In genomic region chr5:1010181-1010510, GRCh38 we compare ENCODE assay signal across 10 cellular contexts. TPM values are rescaled to one million over a fixed set of nuclear protein-coding genes. Genes with fewer than 3 reads are reported as not detected.
A peak's percentile ranks its signal among the peaks of the same experiment; 100 is the strongest.
DNase-seq lines count a peak whose midpoint lies in the region; ATAC-seq and TF ChIP-seq lines count a peak whose summit lies in the region.
"Had no signal": no experiment of that assay in that cellular context is flagged by ENCODE, and none has a peak within 500 bp of the region (broad histone marks: within the 10 kb centered on the region; RNA-seq: fewer than 3 reads in every experiment).

No MANE protein-coding gene starts in this region.

- H3K4me1 Mint-ChIP-seq in activated naive CD4-positive, alpha-beta T cell treated with anti-CD3 and anti-CD28 coated beads, Interleukin-2, amount 10 ng/mL, durations not matched to agents 7 days and 5 days = peaks cover 24% of the 10 kb centered on the region

- H3K27ac ChIP-seq in heart left ventricle (no peak overlapping the region), upper lobe of left lung (peak overlapping the region in 3 of 4 donors; percentile 32 to 77 (median 66)), mammary epithelial cell (ENCODE audit: insufficient read depth, low read depth, low read length) (no peak overlapping the region)
- H3K27ac ChIP-seq: pancreas had no signal

- H3K9me3 ChIP-seq in NT2/D1 (ENCODE audit: insufficient read depth, low read length) = no peaks in the 10 kb centered on the region
- no peaks in the 10 kb centered on the region for H3K9me3 ChIP-seq in heart left ventricle
- no peaks in the 10 kb centered on the region for H3K9me3 ChIP-seq in upper lobe of left lung
- no peaks in the 10 kb centered on the region for H3K9me3 ChIP-seq in mammary epithelial cell (replicated peaks; ENCODE audit: insufficient read depth, low read length)
- H3K9me3 ChIP-seq: pancreas had no signal

- peaks cover 2% of the 10 kb centered on the region for H4K20me1 ChIP-seq in mammary epithelial cell (ENCODE audit: insufficient read depth, low read length)

- in situ Hi-C loops in mammary epithelial cell (cut with MboI; ENCODE audit: low sequenced_read_pairs in 2 of 2) = no loop called here

- H3K4me2 ChIP-seq in mammary epithelial cell (ENCODE audit: insufficient read depth, low read depth, low read length) = no peak overlapping the region

- H3K9me3 Mint-ChIP-seq in activated naive CD4-positive, alpha-beta T cell treated with anti-CD3 and anti-CD28 coated beads, Interleukin-2, amount 10 ng/mL, durations not matched to agents 7 days and 5 days = no peaks in the 10 kb centered on the region

- no peaks in the 10 kb centered on the region for H3K79me2 ChIP-seq in mammary epithelial cell (ENCODE audit: insufficient read depth, low read length)

- H3K27me3 ChIP-seq in NT2/D1 (ENCODE audit: insufficient read depth, insufficient read length) (peaks cover 27% of the 10 kb centered on the region), heart left ventricle (peaks cover 6 to 48% (median 11%) of the 10 kb centered on the region in 9 donors), upper lobe of left lung (peaks cover 0 to 31% (median 13%) of the 10 kb centered on the region in 4 donors), mammary epithelial cell (ENCODE audit: insufficient read depth, low read length) (peaks cover 26% of the 10 kb centered on the region)
- H3K27me3 ChIP-seq: pancreas had no signal

- TF ChIP-seq POLR2A in heart left ventricle (IDR thresholded peaks at IDR 0.05) (no peak), upper lobe of left lung (IDR thresholded peaks at IDR 0.05) (no peak)

- BruUV-seq in mammary epithelial cell (replicated peaks; lab: Mats Ljungman, UMichigan) = no TSS peak

- peaks cover 68% of the 10 kb centered on the region for H3K27me3 Mint-ChIP-seq in activated naive CD4-positive, alpha-beta T cell treated with anti-CD3 and anti-CD28 coated beads, Interleukin-2, amount 10 ng/mL, durations not matched to agents 7 days and 5 days

- WGBS in heart left ventricle, 4 donors = 43 to 66% (median 48%) methylated on average over 4 of the region's 4 CpGs
- WGBS in upper lobe of left lung, 2 donors = 43 to 54% methylated on average over 3 to 4 of the region's 4 CpGs
- WGBS in mammary epithelial cell (ENCODE audit: low coverage, missing lambda C conversion rate) = 36% methylated on average over 4 of the region's 4 CpGs

- H3K4me1 ChIP-seq in NT2/D1 (ENCODE audit: insufficient read depth, insufficient read length) (peaks cover 12% of the 10 kb centered on the region), heart left ventricle (peaks cover 0 to 36% (median 21%) of the 10 kb centered on the region in 12 donors), upper lobe of left lung (peaks cover 19 to 34% (median 22%) of the 10 kb centered on the region in 4 donors), mammary epithelial cell (ENCODE audit: insufficient read depth, low read length) (peaks cover 14% of the 10 kb centered on the region)

- H3K9ac ChIP-seq in NT2/D1 (ENCODE audit: insufficient read length, low read depth) (no peak overlapping the region), mammary epithelial cell (ENCODE audit: insufficient read depth, low read length) (no peak overlapping the region)

- peak in 1 of 4 donors; percentile 44 for ATAC-seq in heart left ventricle
- ATAC-seq in upper lobe of left lung (ENCODE audit: low FRiP score in 2 of 2) = no peak
- no peak for ATAC-seq in GM21423 (IDR thresholded peaks at IDR 0.05; ENCODE audit: unreplicated experiment)
- ATAC-seq in GM21360 (IDR thresholded peaks at IDR 0.05; ENCODE audit: unreplicated experiment) = no peak

- H3K27ac Mint-ChIP-seq in activated naive CD4-positive, alpha-beta T cell treated with anti-CD3 and anti-CD28 coated beads, Interleukin-2, amount 10 ng/mL, durations not matched to agents 7 days and 5 days = no peak overlapping the region

- no peak overlapping the region for H2AFZ ChIP-seq in mammary epithelial cell (ENCODE audit: low read depth, low read length)

- TF ChIP-seq CTCF in heart left ventricle (IDR thresholded peaks at IDR 0.05) (peak in 4 of 12 donors; percentile 9 to 34 (median 25)), upper lobe of left lung (IDR thresholded peaks at IDR 0.05) (no peak), mammary epithelial cell (conservative IDR thresholded peaks at IDR 0.05 in 1 of 2, IDR thresholded peaks at IDR 0.05 in 1 of 2; ENCODE audit: extremely low read depth in 1 of 2, insufficient read depth in 1 of 2, low read depth in 1 of 2, low read length in 2 of 2) (peak in 1 of 2 donors; percentile 17)

- no peak for TF ChIP-seq EP300 in upper lobe of left lung (IDR thresholded peaks at IDR 0.05)

- H3K4me3 ChIP-seq in NT2/D1 (ENCODE audit: insufficient read length, low read depth) = peak overlapping the region; percentile 41
- H3K4me3 ChIP-seq in heart left ventricle = peak overlapping the region in 9 of 12 donors; percentile 42 to 68 (median 58)
- peak overlapping the region in 3 of 4 donors; percentile 50 to 58 (median 55) for H3K4me3 ChIP-seq in upper lobe of left lung
- H3K4me3 ChIP-seq in mammary epithelial cell (replicated peaks in 1 of 3; ENCODE audit: insufficient read depth in 1 of 3, low read depth in 2 of 3, low read length in 3 of 3) = no peak overlapping the region

- H3K36me3 Mint-ChIP-seq in activated naive CD4-positive, alpha-beta T cell treated with anti-CD3 and anti-CD28 coated beads, Interleukin-2, amount 10 ng/mL, durations not matched to agents 7 days and 5 days = no peaks in the 10 kb centered on the region

- intact Hi-C loops in heart left ventricle (cut with DNase I) (loop anchor here in 1 of 10 donors (5.0 kb wide), 1 partner anchor 127 kb away; no protein-coding TSS in a partner anchor), mammary epithelial cell (cut with micrococcal nuclease) (loop anchor here (2.0 kb wide), 3 partner anchors 29 to 87 kb away; no protein-coding TSS in a partner anchor)

- dilution Hi-C loops in mammary epithelial cell (cut with HindIII; ENCODE audit: low sequenced_read_pairs) = no loop called here

- CTCF ChIA-PET in activated naive CD4-positive, alpha-beta T cell treated with anti-CD3 and anti-CD28 coated beads, Interleukin-2, amount 10 ng/mL, durations not matched to agents 7 days and 5 days (lab: Charles Lee) = interaction anchor here (0.7 to 3.1 kb wide), 13 partner anchors 14 to 128 kb away, joined by 3 to 28 read pairs (median 4); no protein-coding TSS in a partner anchor
- CTCF ChIA-PET in mammary epithelial cell (lab: Charles Lee; ENCODE audit: low non-redundant PET) = interaction anchor here (0.6 kb wide), 1 partner anchor 74 kb away, joined by 3 read pairs; no protein-coding TSS in a partner anchor

- DNase-seq in activated naive CD4-positive, alpha-beta T cell treated with anti-CD3 and anti-CD28 coated beads, Interleukin-2, amount 10 ng/mL, durations not matched to agents 7 days and 5 days = peak; percentile 20
- no peak for DNase-seq in activated naive CD4-positive, alpha-beta T cell treated with Interleukin-2 at 50 U/mL for 16 hours
- DNase-seq in NT2/D1 (ENCODE audit: low read depth, low spot score) = no peak
- peak in 3 of 5 donors; percentile 26 to 42 (median 29) for DNase-seq in heart left ventricle
- DNase-seq in upper lobe of left lung = no peak
- no peak for DNase-seq in mammary epithelial cell
- DNase-seq: NCI-H1694 treated with DMSO at 0.1 percent for 48 hours had no signal

- peak overlapping the region; percentile 40 for H3K4me3 Mint-ChIP-seq in activated naive CD4-positive, alpha-beta T cell treated with anti-CD3 and anti-CD28 coated beads, Interleukin-2, amount 10 ng/mL, durations not matched to agents 7 days and 5 days

- peaks cover 6% of the 10 kb centered on the region for H3K36me3 ChIP-seq in NT2/D1 (ENCODE audit: insufficient read depth, insufficient read length, low read length)
- H3K36me3 ChIP-seq in heart left ventricle = no peaks in the 10 kb centered on the region
- no peaks in the 10 kb centered on the region for H3K36me3 ChIP-seq in upper lobe of left lung
- H3K36me3 ChIP-seq in mammary epithelial cell (ENCODE audit: insufficient read depth, low read length) = no peaks in the 10 kb centered on the region
- H3K36me3 ChIP-seq: pancreas had no signal

RNA-seq across cellular contexts. Expression of gene NKD2, which starts 1.5 kb away (rescaled TPM):
- total RNA-seq in heart left ventricle (1 to 10 TPM in 6 of 9 donors, under 1 TPM in 3; 0.56 to 3.9 (median 1.6) TPM), upper lobe of left lung (100 to 1,000 TPM in 1 of 6 donors, 10 to 100 TPM in 4, 1 to 10 TPM in 1; 8.9 to 126 (median 50.6) TPM), mammary epithelial cell (under 1 TPM in 1 of 2 donors, not detected in 1; 0.14 TPM)
- polyA plus RNA-seq in heart left ventricle (1 to 10 TPM; 2.6 to 6.6 TPM), mammary epithelial cell (0.02 TPM)
- polyA minus RNA-seq in mammary epithelial cell = not detected

Comparison
In these comparisons a context has a peak if more than half of its experiments do, and no peak if none do; other contexts are left out.
1. DNase-seq: peak in activated naive CD4-positive, alpha-beta T cell treated with anti-CD3 and anti-CD28 coated beads, Interleukin-2, amount 10 ng/mL, durations not matched to agents 7 days and 5 days (single experiment) and heart left ventricle (3 of 5); none in activated naive CD4-positive, alpha-beta T cell treated with Interleukin-2 at 50 U/mL for 16 hours (single experiment), NT2/D1 (single experiment), upper lobe of left lung (0 of 2) and mammary epithelial cell (single experiment).
2. H3K4me3 ChIP-seq: peak in NT2/D1 (single experiment), heart left ventricle (9 of 12) and upper lobe of left lung (3 of 4); none in mammary epithelial cell (0 of 3).
3. H3K27ac ChIP-seq: peak in upper lobe of left lung (3 of 4); none in heart left ventricle (0 of 12) and mammary epithelial cell (single experiment).